In the genomic region with DNA sequence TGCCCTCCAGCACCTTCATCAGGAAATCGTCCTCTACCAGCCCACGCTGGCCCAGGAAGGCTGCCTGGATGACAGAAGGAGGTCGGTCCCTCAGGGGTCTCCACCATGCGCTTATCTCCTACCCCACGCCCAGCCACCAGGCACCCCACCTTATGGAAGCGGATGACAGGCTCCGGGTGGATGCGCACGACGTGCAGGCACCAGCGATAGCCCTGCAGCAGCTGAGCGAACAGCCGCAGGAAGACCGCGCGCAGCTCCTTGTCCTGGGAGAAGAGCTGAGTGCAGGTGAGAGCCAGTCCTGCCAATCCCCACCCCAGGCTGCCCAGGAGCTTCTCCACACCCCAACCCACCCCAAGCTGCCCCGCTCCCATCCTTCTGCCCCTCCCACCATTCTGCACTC, we compare ENCODE assay signal across 10 cellular contexts. TPM values are rescaled to one million over a fixed set of nuclear protein-coding genes. Genes with fewer than 3 reads are reported as not detected.
"Had no signal": no experiment of that assay in that cellular context is flagged by ENCODE, and none has a peak within 500 bp of the region (broad histone marks: within the 10 kb centered on the region; RNA-seq: fewer than 3 reads in every experiment).

No MANE protein-coding gene starts in this region.

- H3K4me3 Mint-ChIP-seq: GM23338, H9, HFFc6 had no signal

- H3K27ac ChIP-seq: GM23248 had no signal

- ATAC-seq: GM23338, HCT116 had no signal

- DNase-seq: GM23248, GOT3, H7, H9, HCEC 1CT, HFFc6 had no signal

- H3K9me3 ChIP-seq: HAP-1 had no signal

- H3K9me3 Mint-ChIP-seq: GM23338, H9, HFFc6 had no signal

- H3K9ac ChIP-seq: GM23248 had no signal

- H3K27ac Mint-ChIP-seq: GM23338, H9, HFFc6 had no signal

- H3K4me1 ChIP-seq: HAP-1 had no signal

- H3K4me3 ChIP-seq: GM23248, GM23338, HAP-1 had no signal

- H2AFZ ChIP-seq: GM23248, GM23338 had no signal

- H3K4me2 ChIP-seq: GM23338 had no signal

RNA-seq across cellular contexts. Expression of a gene that starts 21.6 kb away (rescaled TPM):
- total RNA-seq: GM23248, GM23338, H4, H7, HFFc6 had no signal
- polyA plus RNA-seq: GM23338 had no signal
